ENCODE assay signal across 1 cellular context in the genomic region with DNA sequence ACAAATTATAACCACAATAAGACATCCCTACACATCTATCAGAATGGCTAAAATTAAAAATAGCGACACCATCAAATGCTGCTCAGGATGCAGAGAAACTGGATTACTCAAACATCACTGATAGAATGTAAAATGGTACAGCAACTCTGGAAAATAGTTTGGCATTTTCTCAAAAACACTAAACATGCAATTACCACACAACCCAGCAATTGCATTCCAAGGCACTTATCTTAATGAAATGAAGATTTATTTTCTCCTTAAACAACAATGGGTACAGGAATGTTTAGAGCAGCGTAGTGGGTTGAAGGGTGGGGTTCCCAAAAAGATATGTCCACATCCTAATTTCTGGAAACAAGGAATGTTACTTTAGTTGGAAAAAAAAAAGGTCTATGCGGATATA.
TF ChIP-seq lines count a peak whose summit lies in the region.

No MANE protein-coding gene starts in this region.

TF ChIP-seq in SK-N-SH, 30 proteins besides CTCF, POLR2A, EP300 and RAD21 (continued from another document):
- TF ChIP-seq EZH2phosphoT487 (IDR thresholded peaks at IDR 0.05; ENCODE audit: borderline replicate concordance, low read depth) (no peak), FOSL2 (IDR thresholded peaks at IDR 0.05; ENCODE audit: borderline replicate concordance, low read depth) (no peak), NFIC (IDR thresholded peaks at IDR 0.05; ENCODE audit: borderline replicate concordance) (no peak)
